Comparison of ENCODE assay signal across 11 cellular contexts in the genomic region with DNA sequence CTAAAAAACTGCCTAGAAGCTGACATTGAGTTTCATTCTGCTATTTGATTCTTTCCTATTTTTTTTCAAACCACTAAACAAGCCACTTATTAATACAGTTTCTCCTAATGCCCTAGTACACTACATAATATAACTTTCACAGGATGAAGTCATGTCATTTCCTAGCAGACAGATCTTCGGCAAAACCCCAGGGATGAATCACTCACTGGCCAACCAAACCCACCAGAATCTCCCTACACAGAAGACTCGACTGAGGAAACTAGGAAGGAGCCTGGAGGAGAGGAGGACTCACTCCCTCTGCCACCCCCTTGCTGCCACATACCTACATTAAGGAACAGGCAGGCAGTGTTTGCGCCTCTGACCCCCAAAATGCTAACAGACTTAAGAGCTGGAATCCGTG. TPM values are rescaled to one million over a fixed set of nuclear protein-coding genes. Genes with fewer than 3 reads are reported as not detected.
DNase-seq lines count a peak whose midpoint lies in the region; ATAC-seq, FAIRE-seq and TF ChIP-seq lines count a peak whose summit lies in the region.
"Had no signal": no experiment of that assay in that cellular context is flagged by ENCODE, and none has a peak within 500 bp of the region (broad histone marks: within the 10 kb centered on the region; RNA-seq: fewer than 3 reads in every experiment).

No MANE protein-coding gene starts in this region.

- peaks cover 69% of the 10 kb centered on the region for H3K36me3 Mint-ChIP-seq in activated CD4-positive, alpha-beta memory T cell treated with anti-CD3 and anti-CD28 coated beads, Interleukin-2, amount 10 ng/mL, durations not matched to agents 7 days and 5 days (ENCODE audit: low read depth)

- H3K9me3 Mint-ChIP-seq in activated CD4-positive, alpha-beta memory T cell treated with anti-CD3 and anti-CD28 coated beads, Interleukin-2, amount 10 ng/mL, durations not matched to agents 7 days and 5 days: no peaks in the 10 kb centered on the region
- H3K9me3 Mint-ChIP-seq: endodermal cell had no signal

- TF ChIP-seq POLR2A in H54 (IDR thresholded peaks at IDR 0.05; ENCODE audit: low read depth, low read length): no peak

- POLR2A ChIA-PET in AG04449 (lab: Yijun Ruan, JAX): interaction anchor here (0.7 kb wide), 1 partner anchor 126 kb away, joined by 3 read pairs; no protein-coding TSS in a partner anchor
- POLR2A ChIA-PET in activated CD4-positive, alpha-beta memory T cell treated with anti-CD3 and anti-CD28 coated beads, Interleukin-2, amount 10 ng/mL, durations not matched to agents 7 days and 5 days (lab: Charles Lee): interaction anchor here (1.1 to 1.4 kb wide), 2 partner anchors 13 to 189 kb away, joined by 4 to 6 read pairs; no protein-coding TSS in a partner anchor

- DNase-seq in AG04449 (ENCODE audit: low read depth, low spot score) (peak; percentile 52), H54 (ENCODE audit: insufficient read length, low spot score) (peak; percentile 57), foreskin melanocyte (peak; percentile 75), putamen (ENCODE audit: low spot score) (no peak)
- no peak for DNase-seq in activated CD4-positive, alpha-beta memory T cell treated with anti-CD3 and anti-CD28 coated beads, Interleukin-2, amount 10 ng/mL, durations not matched to agents 7 days and 5 days
- DNase-seq in stimulated activated CD4-positive, alpha-beta T cell treated with anti-CD3 and anti-CD28 coated beads, Interleukin-4, amount 100 ng/mL, for 24 hours: no peak
- DNase-seq: DMS79 treated with DMSO at 0.1 percent for 48 hours, endodermal cell had no signal

- FAIRE-seq in H54 (lab: Jason Lieb, UNC): no peak

- no peaks in the 10 kb centered on the region for H3K27me3 Mint-ChIP-seq in activated CD4-positive, alpha-beta memory T cell treated with anti-CD3 and anti-CD28 coated beads, Interleukin-2, amount 10 ng/mL, durations not matched to agents 7 days and 5 days

- ATAC-seq in HG03108 (IDR thresholded peaks at IDR 0.05; ENCODE audit: unreplicated experiment) (no peak), HG02678 (IDR thresholded peaks at IDR 0.05; ENCODE audit: unreplicated experiment) (no peak)
- ATAC-seq: Panc1 had no signal

- no peak for TF ChIP-seq CTCF in AG04449 (IDR thresholded peaks at IDR 0.05; ENCODE audit: insufficient read depth, low read length, missing control alignments)

- H3K4me3 ChIP-seq in AG04449 (ENCODE audit: low read depth, low read length): no peak overlapping the region

- H3K4me3 Mint-ChIP-seq in activated CD4-positive, alpha-beta memory T cell treated with anti-CD3 and anti-CD28 coated beads, Interleukin-2, amount 10 ng/mL, durations not matched to agents 7 days and 5 days: no peak overlapping the region
- H3K4me3 Mint-ChIP-seq: endodermal cell had no signal

- H3K4me1 Mint-ChIP-seq in activated CD4-positive, alpha-beta memory T cell treated with anti-CD3 and anti-CD28 coated beads, Interleukin-2, amount 10 ng/mL, durations not matched to agents 7 days and 5 days: peaks cover 59% of the 10 kb centered on the region

- peak overlapping the region; percentile 21 for H3K27ac Mint-ChIP-seq in activated CD4-positive, alpha-beta memory T cell treated with anti-CD3 and anti-CD28 coated beads, Interleukin-2, amount 10 ng/mL, durations not matched to agents 7 days and 5 days
- H3K27ac Mint-ChIP-seq: endodermal cell had no signal

- CTCF ChIA-PET in AG04449 (lab: Yijun Ruan, JAX): interaction anchor here (0.8 to 1.8 kb wide), 6 partner anchors 9 to 389 kb away, joined by 4 to 6 read pairs (median 4); no protein-coding TSS in a partner anchor
- CTCF ChIA-PET in activated CD4-positive, alpha-beta memory T cell treated with anti-CD3 and anti-CD28 coated beads, Interleukin-2, amount 10 ng/mL, durations not matched to agents 7 days and 5 days (lab: Charles Lee): interaction anchor here (1.0 to 2.5 kb wide), 2 partner anchors 13 to 257 kb away, joined by 3 to 9 read pairs; no protein-coding TSS in a partner anchor

RNA-seq across cellular contexts. Expression of a gene that starts 33.4 kb away (rescaled TPM):
- total RNA-seq in activated CD4-positive, alpha-beta memory T cell treated with anti-CD3 and anti-CD28 coated beads, Interleukin-2, amount 10 ng/mL, durations not matched to agents 7 days and 5 days: 10 to 100 TPM; 78.7 to 90.3 TPM

Comparison
In these comparisons a context has a peak if more than half of its experiments do, and no peak if none do; other contexts are left out.
1. DNase-seq: peak in AG04449 (single experiment), H54 (single experiment) and foreskin melanocyte (single experiment); none in activated CD4-positive, alpha-beta memory T cell treated with anti-CD3 and anti-CD28 coated beads, Interleukin-2, amount 10 ng/mL, durations not matched to agents 7 days and 5 days (single experiment), putamen (single experiment) and stimulated activated CD4-positive, alpha-beta T cell treated with anti-CD3 and anti-CD28 coated beads, Interleukin-4, amount 100 ng/mL, for 24 hours (single experiment).